20 cellular contexts compared by ENCODE assay signal in genomic region chr5:2217219-2217618, GRCh38.
DNase-seq lines count a peak whose midpoint lies in the region; ATAC-seq, FAIRE-seq and TF ChIP-seq lines count a peak whose summit lies in the region.
"Had no signal": no experiment of that assay in that cellular context is flagged by ENCODE, and none has a peak within 500 bp of the region (broad histone marks: within the 10 kb centered on the region; RNA-seq: fewer than 3 reads in every experiment).

No MANE protein-coding gene starts in this region.

- in situ Hi-C loops in HepG2 (cut with HindIII; ENCODE audit: extremely low pct_ligation_motif_present, low pct_unique_long_range_greater_than_20kb) = loop anchor here (25.0 kb wide), 1 partner anchor 520 kb away; no protein-coding TSS in a partner anchor

- WGBS in HepG2 (ENCODE audit: low lambda C conversion rate) = 30% methylated on average over 2 of the region's 4 CpGs
- 49% methylated on average over 2 of the region's 4 CpGs for WGBS in right lobe of liver (ENCODE audit: insufficient coverage, low coverage, low lambda C conversion rate, missing lambda C conversion rate)

- CTCF ChIA-PET in HepG2 (lab: Yijun Ruan, JAX; ENCODE audit: low intra/inter-chr PET ratio, low total read pairs) = no interaction called here

- TF ChIP-seq POLR2A in HepG2 (IDR thresholded peaks at IDR 0.05; ENCODE audit: insufficient read depth in 1 of 2, low read depth in 2 of 2, low read length in 2 of 2) (no peak), right lobe of liver (IDR thresholded peaks at IDR 0.05) (no peak)

- H3K4me3 ChIP-seq in HepG2 (replicated peaks in 1 of 3; ENCODE audit: insufficient read depth in 1 of 3, low read depth in 2 of 3, low read length in 3 of 3) = no peak overlapping the region
- H3K4me3 ChIP-seq in right lobe of liver = no peak overlapping the region
- H3K4me3 ChIP-seq: A549, BLaER1, GM23338 had no signal

- POLR2A ChIA-PET in HepG2 (lab: Yijun Ruan, JAX) = no interaction called here

- intact Hi-C loops in HepG2 (cut with micrococcal nuclease; ENCODE audit: unreplicated experiment) = no loop called here
- intact Hi-C loops in right lobe of liver (cut with DNase I) = no loop called here

- H3K4me1 ChIP-seq in HepG2 (ENCODE audit: insufficient read depth, low read length) (no peaks in the 10 kb centered on the region), right lobe of liver (no peaks in the 10 kb centered on the region)
- H3K4me1 ChIP-seq: A549, BLaER1 had no signal

- no peaks in the 10 kb centered on the region for H4K20me1 ChIP-seq in HepG2 (ENCODE audit: insufficient read depth, low read length)
- H4K20me1 ChIP-seq: BLaER1 had no signal

- no peaks in the 10 kb centered on the region for H3K79me2 ChIP-seq in HepG2 (ENCODE audit: insufficient read depth, low read length)

- no TSS peak for BruUV-seq in HepG2 (replicated peaks; lab: Mats Ljungman, UMichigan)

- TF ChIP-seq EP300 in HepG2 (IDR thresholded peaks at IDR 0.05; ENCODE audit: low read depth in 2 of 2, low read length in 2 of 2) = no peak
- TF ChIP-seq EP300 in HepG2 (CRISPR knock-in tag; IDR thresholded peaks at IDR 0.05; ENCODE audit: borderline replicate concordance) = no peak

- no peak for TF ChIP-seq CTCF in HepG2 (CRISPR knock-in tag; IDR thresholded peaks at IDR 0.05)
- no peak for TF ChIP-seq CTCF in right lobe of liver (IDR thresholded peaks at IDR 0.05)

- no peak for FAIRE-seq in HepG2 (lab: Jason Lieb, UNC)
- FAIRE-seq: A549, GM12892, H54 had no signal

- H3K4me2 ChIP-seq in HepG2 (ENCODE audit: low read depth, low read length) = no peak overlapping the region
- H3K4me2 ChIP-seq: A549, BLaER1, GM23338 had no signal

- H3K9me3 ChIP-seq in HepG2 (ENCODE audit: low read length) = no peaks in the 10 kb centered on the region
- H3K9me3 ChIP-seq in right lobe of liver = no peaks in the 10 kb centered on the region
- H3K9me3 ChIP-seq: A549 had no signal

- ATAC-seq in HepG2 (no peak), right lobe of liver (no peak)
- ATAC-seq: A549, GM23338 had no signal

- peaks cover under 1 to 20% of the 10 kb centered on the region in 2 experiments; a peak in 4 of 5 replicates for H3K27me3 ChIP-seq in HepG2 (ENCODE audit: control insufficient read depth in 1 of 2, insufficient read depth in 2 of 2, low read length in 2 of 2)
- H3K27me3 ChIP-seq in right lobe of liver = no peaks in the 10 kb centered on the region
- H3K27me3 ChIP-seq: BLaER1 had no signal

- no peak overlapping the region for H3K9ac ChIP-seq in HepG2 (ENCODE audit: insufficient read depth, low read depth, low read length)
- H3K9ac ChIP-seq: BLaER1 had no signal

- DNase-seq in NCI-H1092 (lab: John Stamatoyannopoulos, UW) (peak; percentile 6), NCI-H1092 treated with DMSO at 0.1 percent for 48 hours (lab: John Stamatoyannopoulos, UW) (no peak), HepG2 (ENCODE audit: low spot score) (no peak), right lobe of liver (no peak), iPS-NIHi7 (ENCODE audit: extremely low spot score) (peak; percentile 1), mucosa of gallbladder (ENCODE audit: low spot score) (no peak)
- no peak for DNase-seq in stimulated activated CD4-positive, alpha-beta T cell treated with anti-CD3 and anti-CD28 coated beads, Interleukin-4, amount 100 ng/mL, for 4 hours
- DNase-seq: AML-193; CD4-positive, alpha-beta memory T cell; DMS153; DMS79; GDM1; HCEC 1CT had no signal

- TF ChIP-seq RAD21 in HepG2 (CRISPR knock-in tag; IDR thresholded peaks at IDR 0.05) = no peak

- H3K36me3 ChIP-seq in HepG2 (replicated peaks in 1 of 2; ENCODE audit: control insufficient read depth in 1 of 2, insufficient read depth in 2 of 2, low read length in 2 of 2) = no peaks in the 10 kb centered on the region
- H3K36me3 ChIP-seq in right lobe of liver = no peaks in the 10 kb centered on the region
- H3K36me3 ChIP-seq: BLaER1 had no signal

- no peak overlapping the region for H3K27ac ChIP-seq in HepG2 (ENCODE audit: extremely low read length, insufficient read depth, low read length)
- no peak overlapping the region for H3K27ac ChIP-seq in right lobe of liver
- H3K27ac ChIP-seq: 22Rv1, A549, BLaER1, HL-60 had no signal

- H2AFZ ChIP-seq in HepG2 (ENCODE audit: low read length) = no peak overlapping the region
- H2AFZ ChIP-seq: GM23338 had no signal

TF ChIP-seq in HepG2, 621 proteins besides CTCF, POLR2A, EP300 and RAD21:
- TF ChIP-seq MAZ (IDR thresholded peaks at IDR 0.05; ENCODE audit: borderline replicate concordance, low read depth, low read length) = no peak
- no peak for TF ChIP-seq MAZ (CRISPR knock-in tag; IDR thresholded peaks at IDR 0.05; ENCODE audit: low read depth)
- no peak for TF ChIP-seq SRF (IDR thresholded peaks at IDR 0.05; ENCODE audit: low read depth, low read length)
- peak; percentile 76 for TF ChIP-seq MNT (IDR thresholded peaks at IDR 0.05)
- no peak for TF ChIP-seq ZBTB49 (CRISPR knock-in tag; IDR thresholded peaks at IDR 0.05; ENCODE audit: borderline replicate concordance)
- TF ChIP-seq PITX1 (CRISPR knock-in tag; IDR thresholded peaks at IDR 0.05) = no peak
- no peak for TF ChIP-seq MXD1 (CRISPR knock-in tag; IDR thresholded peaks at IDR 0.05)
- TF ChIP-seq CREBL2 (CRISPR knock-in tag; IDR thresholded peaks at IDR 0.05; ENCODE audit: borderline replicate concordance) = no peak

Comparison
In these comparisons a context has a peak if more than half of its experiments do, and no peak if none do; other contexts are left out.
1. DNase-seq: peak in NCI-H1092 (single experiment) and iPS-NIHi7 (single experiment); none in NCI-H1092 treated with DMSO at 0.1 percent for 48 hours (single experiment), HepG2 (single experiment), right lobe of liver (0 of 3), mucosa of gallbladder (single experiment) and stimulated activated CD4-positive, alpha-beta T cell treated with anti-CD3 and anti-CD28 coated beads, Interleukin-4, amount 100 ng/mL, for 4 hours (0 of 2).